Comparison of ENCODE assay signal across 8 cellular contexts in genomic region chr21:29025328-29025713, GRCh38. TPM values are rescaled to one million over a fixed set of nuclear protein-coding genes. Genes with fewer than 3 reads are reported as not detected.
DNase-seq lines count a peak whose midpoint lies in the region; ATAC-seq and TF ChIP-seq lines count a peak whose summit lies in the region.

No MANE protein-coding gene starts in this region.

- no peak for TF ChIP-seq POLR2A in transverse colon (IDR thresholded peaks at IDR 0.05)

- H3K27ac ChIP-seq in HUES48 (ENCODE audit: low read depth, low read length) (peak overlapping the region; percentile 95), left lung (peak overlapping the region; percentile 96 to 99), transverse colon (peak overlapping the region; percentile 93 to 98 (median 97))

- H3K9me3 ChIP-seq in HUES48 (ENCODE audit: control insufficient read depth, insufficient read depth, low read length) (no peaks in the 10 kb centered on the region), left lung (no peaks in the 10 kb centered on the region), transverse colon (no peaks in the 10 kb centered on the region)

- ATAC-seq in left lung (peak; percentile 5), HG02571 (IDR thresholded peaks at IDR 0.05; ENCODE audit: unreplicated experiment) (no peak)

- 0 to 1% methylated on average over 3 to 6 of the region's 6 CpGs for WGBS in transverse colon (ENCODE audit: low coverage in 1 of 2), 2 donors

- intact Hi-C loops in left lung (cut with DNase I) = no loop called here
- intact Hi-C loops in transverse colon (cut with DNase I; ENCODE audit: low total_unique reads) = no loop called here

- CTCF ChIA-PET in AG04449 (lab: Yijun Ruan, JAX) = interaction anchor here (1.6 kb wide), 1 partner anchor 14 kb away, joined by 7 read pairs; no protein-coding TSS in a partner anchor

- no peak for TF ChIP-seq EP300 in transverse colon (IDR thresholded peaks at IDR 0.05; ENCODE audit: low read depth)

- H3K36me3 ChIP-seq in HUES48 (ENCODE audit: control insufficient read depth, insufficient read depth, low read length) (peaks cover 9% of the 10 kb centered on the region), left lung (peaks cover 0 to 15% of the 10 kb centered on the region in 2 donors), transverse colon (peaks cover 0 to 4% (median 0%) of the 10 kb centered on the region in 4 donors)

- TF ChIP-seq CTCF in AG04449 (IDR thresholded peaks at IDR 0.05; ENCODE audit: insufficient read depth, low read length, missing control alignments) (no peak), astrocyte of the cerebellum (IDR thresholded peaks at IDR 0.05; ENCODE audit: low read depth, low read length, missing control alignments) (no peak), left lung (IDR thresholded peaks at IDR 0.05) (no peak), transverse colon (IDR thresholded peaks at IDR 0.05) (peak in 1 of 5 experiments; percentile 2)

- H3K4me3 ChIP-seq in AG04449 (ENCODE audit: low read depth, low read length) (peak overlapping the region; percentile 94), HUES48 (ENCODE audit: low read depth, low read length) (peak overlapping the region; percentile 98), astrocyte of the cerebellum (ENCODE audit: low read depth, low read length) (peak overlapping the region; percentile 55), left lung (peak overlapping the region; percentile 55 to 71), transverse colon (peak overlapping the region; percentile 54 to 76 (median 60))

- H3K9ac ChIP-seq in HUES48 (ENCODE audit: low read depth, low read length) = peak overlapping the region; percentile 98

- in situ Hi-C loops in astrocyte of the cerebellum (cut with HindIII; ENCODE audit: low sequenced_read_pairs) (no loop called here), transverse colon (cut with MboI; ENCODE audit: low pct_ligation_motif_present in 1 of 4, low pct_unique_long_range_greater_than_20kb in 1 of 4, low sequenced_read_pairs in 3 of 4) (no loop called here)

- H3K27me3 ChIP-seq in HUES48 (ENCODE audit: control insufficient read depth, insufficient read depth, low read length) (no peaks in the 10 kb centered on the region), left lung (no peaks in the 10 kb centered on the region), transverse colon (no peaks in the 10 kb centered on the region)

- DNase-seq in AG04449 (ENCODE audit: low read depth, low spot score) = no peak
- no peak for DNase-seq in astrocyte of the cerebellum (ENCODE audit: low read depth)
- no peak for DNase-seq in left lung
- DNase-seq in transverse colon = no peak
- DNase-seq in COLO668 (lab: John Stamatoyannopoulos, UW; ENCODE audit: unreplicated experiment) = no peak
- DNase-seq in 8988T = no peak

- 0 out of 2 replicates have a peak, but pooled peaks cover 2% of the 10 kb centered on the region for H3K4me1 ChIP-seq in HUES48 (ENCODE audit: control insufficient read depth, insufficient read depth, low read length)
- H3K4me1 ChIP-seq in left lung = peaks cover 0 to 30% of the 10 kb centered on the region in 2 donors
- peaks cover 0 to 25% (median 12%) of the 10 kb centered on the region in 4 donors for H3K4me1 ChIP-seq in transverse colon

- POLR2A ChIA-PET in AG04449 (lab: Yijun Ruan, JAX) = interaction anchor here (1.0 to 2.8 kb wide), 4 partner anchors 20 to 48 kb away, joined by 3 to 15 read pairs (median 9); partner anchors contain the start of genes CCT8 and LTN1

RNA-seq across cellular contexts. Expression of gene USP16, which starts 0.9 kb away (rescaled TPM):
- total RNA-seq in left lung (10 to 100 TPM; 28.0 to 31.9 TPM), transverse colon (10 to 100 TPM; 12.9 to 34.9 (median 22.0) TPM)

RNA-seq across cellular contexts. Expression of gene RWDD2B, which starts 6.2 kb away (rescaled TPM):
- total RNA-seq in left lung = 10 to 100 TPM; 16.8 to 17.7 TPM
- 10 to 100 TPM in 1 of 4 donors, 1 to 10 TPM in 2, not detected in 1; 7.3 to 28.3 (median 8.2) TPM for total RNA-seq in transverse colon

RNA-seq across cellular contexts. Expression of gene LTN1, which starts 32.6 kb away (rescaled TPM):
- total RNA-seq in left lung = 10 to 100 TPM; 21.8 to 24.9 TPM
- 10 to 100 TPM; 13.9 to 36.5 (median 22.1) TPM for total RNA-seq in transverse colon

RNA-seq across cellular contexts. Expression of gene CCT8, which starts 48.1 kb away (rescaled TPM):
- total RNA-seq in left lung (100 to 1,000 TPM; 111 to 149 TPM), transverse colon (100 to 1,000 TPM in 1 of 4 donors, 10 to 100 TPM in 3; 44.1 to 106 (median 63.4) TPM)
